ENCODE assay signal across 21 cellular contexts in the genomic region with DNA sequence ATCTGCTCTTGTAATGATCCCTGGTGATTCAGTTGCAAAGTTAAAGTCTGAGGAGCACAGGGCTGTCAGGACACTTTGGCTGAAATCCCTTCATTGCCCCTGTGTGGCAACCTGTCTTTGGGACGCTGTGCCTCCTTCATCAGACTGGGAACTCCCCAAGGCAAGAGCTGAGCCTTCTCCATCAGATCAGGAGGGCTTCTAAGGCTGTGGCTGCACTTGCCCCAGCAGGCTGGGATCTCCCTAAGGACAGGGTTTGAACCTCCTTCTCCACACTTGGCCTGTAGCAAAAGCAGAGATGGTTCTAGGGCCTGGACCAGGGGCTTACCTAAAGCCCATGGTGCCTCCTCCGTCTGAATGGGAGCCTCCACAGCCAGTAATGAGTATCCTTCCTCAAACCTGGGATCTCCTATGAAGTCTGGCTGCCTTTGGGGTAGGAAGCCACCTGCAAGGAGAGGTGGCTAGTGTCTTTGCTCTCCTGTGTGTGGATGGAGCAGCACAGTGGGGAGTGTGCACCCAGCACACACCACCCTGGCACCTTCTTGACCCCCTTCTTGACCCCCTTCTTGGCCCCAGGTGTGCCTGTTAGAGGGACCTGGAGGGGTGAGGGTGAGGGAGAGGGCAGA.
A peak's percentile ranks its signal among the peaks of the same experiment; 100 is the strongest.
DNase-seq lines count a peak whose midpoint lies in the region; ATAC-seq and TF ChIP-seq lines count a peak whose summit lies in the region.
"Had no signal": no experiment of that assay in that cellular context is flagged by ENCODE, and none has a peak within 500 bp of the region (broad histone marks: within the 10 kb centered on the region; RNA-seq: fewer than 3 reads in every experiment).

No MANE protein-coding gene starts in this region.

- 0 out of 2 replicates have a peak overlapping the region, but pooled peaks have one; percentile 32 for H3K4me2 ChIP-seq in GM23338

- H3K27ac ChIP-seq in GM23338 (ENCODE audit: low read depth): no peak overlapping the region
- H3K27ac ChIP-seq in sigmoid colon: no peak overlapping the region
- H3K27ac ChIP-seq: foreskin keratinocyte, pancreas, SK-N-MC, transverse colon had no signal

- no peak for TF ChIP-seq CTCF in GM23338 (conservative IDR thresholded peaks at IDR 0.05; ENCODE audit: low read depth in 2 of 2)
- TF ChIP-seq CTCF in sigmoid colon (IDR thresholded peaks at IDR 0.05): no peak

- TF ChIP-seq POLR2A in sigmoid colon (IDR thresholded peaks at IDR 0.05): no peak

- H3K27me3 Mint-ChIP-seq in GM23338 (ENCODE audit: insufficient read depth, low read depth, poor library complexity): peaks cover 23% of the 10 kb centered on the region

- peak; percentile 61 for DNase-seq in NCI-H510A treated with DMSO at 0.1 percent for 48 hours (lab: John Stamatoyannopoulos, UW)
- no peak for DNase-seq in NCI-H510A (lab: John Stamatoyannopoulos, UW)
- DNase-seq in GM23338 (ENCODE audit: low spot score): no peak
- peak; percentile 64 for DNase-seq in mesenteric fat pad (ENCODE audit: low spot score)
- DNase-seq in sigmoid colon: peak; percentile 35
- no peak for DNase-seq in stimulated activated CD4-positive, alpha-beta T cell treated with anti-CD3 and anti-CD28 coated beads, Interleukin-12 subunit alpha, Interleukin-12 subunit beta, amount 100 ng/mL, for 4 hours
- DNase-seq: 8988T; activated CD4-positive, alpha-beta T cell treated with anti-CD3 and anti-CD28 coated beads for 4 hours; AML-193; COR-L47; erythroblast; foreskin keratinocyte; left ventricle myocardium superior; pancreas; RPMI8226; stimulated activated CD4-positive, alpha-beta T cell treated with anti-CD3 and anti-CD28 coated beads, Interleukin-1b, Interleukin-23, amount 100 ng/mL, for 48 hours; stimulated activated naive CD4-positive, alpha-beta T cell treated with Interleukin-2 at 50 U/mL for 16 hours had no signal

- H3K36me3 ChIP-seq in GM23338 (ENCODE audit: insufficient read depth) (no peaks in the 10 kb centered on the region), sigmoid colon (no peaks in the 10 kb centered on the region)
- H3K36me3 ChIP-seq: pancreas, transverse colon had no signal

- ATAC-seq in GM23338 (no peak), HG03108 (IDR thresholded peaks at IDR 0.05; ENCODE audit: unreplicated experiment) (no peak), GM21528 (IDR thresholded peaks at IDR 0.05; ENCODE audit: low FRiP score, unreplicated experiment) (no peak)

- H3K9me3 Mint-ChIP-seq in GM23338: no peaks in the 10 kb centered on the region; the same call in 2 of the 3 replicates

- H3K9me3 ChIP-seq in sigmoid colon: no peaks in the 10 kb centered on the region
- H3K9me3 ChIP-seq: pancreas, transverse colon had no signal

- no peak for TF ChIP-seq EP300 in sigmoid colon (IDR thresholded peaks at IDR 0.05)

- intact Hi-C loops in sigmoid colon (cut with DNase I): loop anchor here (5.0 kb wide), 1 partner anchor 87 kb away; no protein-coding TSS in a partner anchor

- H3K4me3 ChIP-seq in GM23338 (no peak overlapping the region), sigmoid colon (no peak overlapping the region)
- H3K4me3 ChIP-seq: SK-N-MC had no signal

- H3K36me3 Mint-ChIP-seq in GM23338 (ENCODE audit: low read depth): no peaks in the 10 kb centered on the region

- 50 to 71% methylated on average over 2 of the region's 2 CpGs for WGBS in sigmoid colon, 2 donors

- no peaks in the 10 kb centered on the region for H3K79me2 ChIP-seq in GM23338 (replicated peaks; ENCODE audit: insufficient read depth)

- H3K4me1 ChIP-seq in GM23338 (ENCODE audit: insufficient read depth): peaks cover 22% of the 10 kb centered on the region
- peaks cover 0 to 11% (median 9%) of the 10 kb centered on the region in 4 donors for H3K4me1 ChIP-seq in sigmoid colon
- H3K4me1 ChIP-seq: foreskin keratinocyte had no signal

- no peak overlapping the region for H3K27ac Mint-ChIP-seq in GM23338

- H2AFZ ChIP-seq in GM23338: no peak overlapping the region

- H3F3A ChIP-seq in GM23338 (replicated peaks; ENCODE audit: low read depth): no peaks in the 10 kb centered on the region

- H3K27me3 ChIP-seq in GM23338 (ENCODE audit: insufficient read depth): peaks cover 39% of the 10 kb centered on the region
- peaks cover 3 to 11% (median 4%) of the 10 kb centered on the region in 3 donors for H3K27me3 ChIP-seq in sigmoid colon
- H3K27me3 ChIP-seq: pancreas had no signal

- H3K4me3 Mint-ChIP-seq in GM23338: peak overlapping the region; percentile 65

- H3K9me2 ChIP-seq in GM23338 (ENCODE audit: insufficient read depth): peaks cover 6% of the 10 kb centered on the region; the same call in 1 of the 2 replicates

- no peaks in the 10 kb centered on the region for H4K20me1 ChIP-seq in GM23338 (replicated peaks; ENCODE audit: insufficient read depth)

- peaks cover 27% of the 10 kb centered on the region for H3K4me1 Mint-ChIP-seq in GM23338

TF ChIP-seq in GM23338, 12 proteins besides CTCF, POLR2A, EP300 and RAD21 (continues in another document):
- no peak for TF ChIP-seq NANOG (IDR thresholded peaks at IDR 0.05; ENCODE audit: borderline replicate concordance)
- TF ChIP-seq CREB1 (CRISPR knock-in tag; IDR thresholded peaks at IDR 0.05; ENCODE audit: low read depth): no peak
- TF ChIP-seq POLR2AphosphoS5 (IDR thresholded peaks at IDR 0.05; ENCODE audit: low read depth): no peak
- TF ChIP-seq EZH2phosphoT487 (IDR thresholded peaks at IDR 0.05; ENCODE audit: unreplicated experiment): no peak
- TF ChIP-seq ZNF331 (CRISPR knock-in tag; IDR thresholded peaks at IDR 0.05; ENCODE audit: low read depth): no peak
- no peak for TF ChIP-seq STAT1 (IDR thresholded peaks at IDR 0.05; ENCODE audit: unreplicated experiment)
- TF ChIP-seq, protein P1, sequence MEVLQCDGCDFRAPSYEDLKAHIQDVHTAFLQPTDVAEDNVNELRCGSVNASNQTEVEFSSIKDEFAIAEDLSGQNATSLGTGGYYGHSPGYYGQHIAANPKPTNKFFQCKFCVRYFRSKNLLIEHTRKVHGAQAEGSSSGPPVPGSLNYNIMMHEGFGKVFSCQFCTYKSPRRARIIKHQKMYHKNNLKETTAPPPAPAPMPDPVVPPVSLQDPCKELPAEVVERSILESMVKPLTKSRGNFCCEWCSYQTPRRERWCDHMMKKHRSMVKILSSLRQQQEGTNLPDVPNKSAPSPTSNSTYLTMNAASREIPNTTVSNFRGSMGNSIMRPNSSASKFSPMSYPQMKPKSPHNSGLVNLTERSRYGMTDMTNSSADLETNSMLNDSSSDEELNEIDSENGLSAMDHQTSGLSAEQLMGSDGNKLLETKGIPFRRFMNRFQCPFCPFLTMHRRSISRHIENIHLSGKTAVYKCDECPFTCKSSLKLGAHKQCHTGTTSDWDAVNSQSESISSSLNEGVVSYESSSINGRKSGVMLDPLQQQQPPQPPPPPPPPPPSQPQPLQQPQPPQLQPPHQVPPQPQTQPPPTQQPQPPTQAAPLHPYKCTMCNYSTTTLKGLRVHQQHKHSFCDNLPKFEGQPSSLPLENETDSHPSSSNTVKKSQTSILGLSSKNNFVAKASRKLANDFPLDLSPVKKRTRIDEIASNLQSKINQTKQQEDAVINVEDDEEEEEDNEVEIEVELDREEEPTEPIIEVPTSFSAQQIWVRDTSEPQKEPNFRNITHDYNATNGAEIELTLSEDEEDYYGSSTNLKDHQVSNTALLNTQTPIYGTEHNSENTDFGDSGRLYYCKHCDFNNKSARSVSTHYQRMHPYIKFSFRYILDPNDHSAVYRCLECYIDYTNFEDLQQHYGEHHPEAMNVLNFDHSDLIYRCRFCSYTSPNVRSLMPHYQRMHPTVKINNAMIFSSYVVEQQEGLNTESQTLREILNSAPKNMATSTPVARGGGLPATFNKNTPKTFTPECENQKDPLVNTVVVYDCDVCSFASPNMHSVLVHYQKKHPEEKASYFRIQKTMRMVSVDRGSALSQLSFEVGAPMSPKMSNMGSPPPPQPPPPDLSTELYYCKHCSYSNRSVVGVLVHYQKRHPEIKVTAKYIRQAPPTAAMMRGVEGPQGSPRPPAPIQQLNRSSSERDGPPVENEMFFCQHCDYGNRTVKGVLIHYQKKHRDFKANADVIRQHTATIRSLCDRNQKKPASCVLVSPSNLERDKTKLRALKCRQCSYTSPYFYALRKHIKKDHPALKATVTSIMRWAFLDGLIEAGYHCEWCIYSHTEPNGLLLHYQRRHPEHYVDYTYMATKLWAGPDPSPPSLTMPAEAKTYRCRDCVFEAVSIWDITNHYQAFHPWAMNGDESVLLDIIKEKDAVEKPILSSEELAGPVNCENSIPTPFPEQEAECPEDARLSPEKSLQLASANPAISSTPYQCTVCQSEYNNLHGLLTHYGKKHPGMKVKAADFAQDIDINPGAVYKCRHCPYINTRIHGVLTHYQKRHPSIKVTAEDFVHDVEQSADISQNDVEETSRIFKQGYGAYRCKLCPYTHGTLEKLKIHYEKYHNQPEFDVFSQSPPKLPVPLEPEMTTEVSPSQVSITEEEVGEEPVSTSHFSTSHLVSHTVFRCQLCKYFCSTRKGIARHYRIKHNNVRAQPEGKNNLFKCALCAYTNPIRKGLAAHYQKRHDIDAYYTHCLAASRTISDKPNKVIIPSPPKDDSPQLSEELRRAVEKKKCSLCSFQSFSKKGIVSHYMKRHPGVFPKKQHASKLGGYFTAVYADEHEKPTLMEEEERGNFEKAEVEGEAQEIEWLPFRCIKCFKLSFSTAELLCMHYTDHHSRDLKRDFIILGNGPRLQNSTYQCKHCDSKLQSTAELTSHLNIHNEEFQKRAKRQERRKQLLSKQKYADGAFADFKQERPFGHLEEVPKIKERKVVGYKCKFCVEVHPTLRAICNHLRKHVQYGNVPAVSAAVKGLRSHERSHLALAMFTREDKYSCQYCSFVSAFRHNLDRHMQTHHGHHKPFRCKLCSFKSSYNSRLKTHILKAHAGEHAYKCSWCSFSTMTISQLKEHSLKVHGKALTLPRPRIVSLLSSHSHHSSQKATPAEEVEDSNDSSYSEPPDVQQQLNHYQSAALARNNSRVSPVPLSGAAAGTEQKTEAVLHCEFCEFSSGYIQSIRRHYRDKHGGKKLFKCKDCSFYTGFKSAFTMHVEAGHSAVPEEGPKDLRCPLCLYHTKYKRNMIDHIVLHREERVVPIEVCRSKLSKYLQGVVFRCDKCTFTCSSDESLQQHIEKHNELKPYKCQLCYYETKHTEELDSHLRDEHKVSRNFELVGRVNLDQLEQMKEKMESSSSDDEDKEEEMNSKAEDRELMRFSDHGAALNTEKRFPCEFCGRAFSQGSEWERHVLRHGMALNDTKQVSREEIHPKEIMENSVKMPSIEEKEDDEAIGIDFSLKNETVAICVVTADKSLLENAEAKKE (CRISPR knock-in tag; IDR thresholded peaks at IDR 0.05): no peak
- no peak for TF ChIP-seq JUNB (IDR thresholded peaks at IDR 0.05; ENCODE audit: unreplicated experiment)
- no peak for TF ChIP-seq EZH2 (IDR thresholded peaks at IDR 0.05; ENCODE audit: low read depth, unreplicated experiment)

Comparison
In these comparisons a context has a peak if more than half of its experiments do, and no peak if none do; other contexts are left out.
1. DNase-seq: peak in NCI-H510A treated with DMSO at 0.1 percent for 48 hours (single experiment), mesenteric fat pad (single experiment) and sigmoid colon (single experiment); none in NCI-H510A (single experiment), GM23338 (single experiment) and stimulated activated CD4-positive, alpha-beta T cell treated with anti-CD3 and anti-CD28 coated beads, Interleukin-12 subunit alpha, Interleukin-12 subunit beta, amount 100 ng/mL, for 4 hours (single experiment).